ENCODE assay signal across 1 cellular context in the genomic region with DNA sequence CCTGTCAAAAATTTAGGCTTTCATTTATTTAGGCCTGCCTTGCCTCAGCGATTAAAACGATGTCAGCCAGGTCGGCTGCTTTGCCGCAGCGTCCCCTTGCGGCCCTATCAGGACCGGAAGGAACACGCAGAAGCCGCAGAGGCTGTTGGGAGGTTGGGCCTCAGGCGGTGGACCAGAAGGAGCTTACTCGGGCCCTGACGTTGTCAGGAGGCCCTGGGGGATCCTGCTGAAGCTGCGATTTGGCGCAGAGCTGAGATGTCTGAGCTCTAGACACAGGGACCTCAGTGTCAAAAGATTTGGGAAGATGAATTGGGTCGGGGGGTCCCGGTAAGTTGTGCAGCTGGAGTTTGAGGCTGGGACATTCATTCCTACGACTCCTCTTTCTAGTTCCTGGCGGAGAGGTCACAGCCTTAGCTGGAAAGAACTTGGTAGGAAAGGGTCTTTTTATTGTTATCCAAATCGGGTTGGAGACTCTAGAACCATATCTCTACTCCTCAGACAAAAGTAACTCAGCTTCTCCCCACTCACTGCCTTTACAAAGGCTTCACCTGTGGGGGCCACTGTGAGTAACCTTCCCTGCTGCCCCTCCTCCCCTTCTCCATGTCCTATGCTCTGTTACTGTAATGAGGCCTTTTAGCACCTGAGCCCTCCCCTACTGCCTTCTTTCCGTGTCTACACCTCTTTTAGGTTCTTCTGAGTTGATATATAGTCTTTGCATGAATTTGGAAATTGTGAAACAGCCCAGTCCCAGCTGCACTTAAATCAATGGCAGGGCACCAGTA.
TF ChIP-seq lines count a peak whose summit lies in the region.

No MANE protein-coding gene starts in this region.

TF ChIP-seq in K562, 482 proteins besides CTCF, POLR2A, EP300 and RAD21 (continued from another document and continues in another):
- TF ChIP-seq, protein P1, sequence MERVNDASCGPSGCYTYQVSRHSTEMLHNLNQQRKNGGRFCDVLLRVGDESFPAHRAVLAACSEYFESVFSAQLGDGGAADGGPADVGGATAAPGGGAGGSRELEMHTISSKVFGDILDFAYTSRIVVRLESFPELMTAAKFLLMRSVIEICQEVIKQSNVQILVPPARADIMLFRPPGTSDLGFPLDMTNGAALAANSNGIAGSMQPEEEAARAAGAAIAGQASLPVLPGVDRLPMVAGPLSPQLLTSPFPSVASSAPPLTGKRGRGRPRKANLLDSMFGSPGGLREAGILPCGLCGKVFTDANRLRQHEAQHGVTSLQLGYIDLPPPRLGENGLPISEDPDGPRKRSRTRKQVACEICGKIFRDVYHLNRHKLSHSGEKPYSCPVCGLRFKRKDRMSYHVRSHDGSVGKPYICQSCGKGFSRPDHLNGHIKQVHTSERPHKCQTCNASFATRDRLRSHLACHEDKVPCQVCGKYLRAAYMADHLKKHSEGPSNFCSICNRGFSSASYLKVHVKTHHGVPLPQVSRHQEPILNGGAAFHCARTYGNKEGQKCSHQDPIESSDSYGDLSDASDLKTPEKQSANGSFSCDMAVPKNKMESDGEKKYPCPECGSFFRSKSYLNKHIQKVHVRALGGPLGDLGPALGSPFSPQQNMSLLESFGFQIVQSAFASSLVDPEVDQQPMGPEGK (CRISPR knock-in tag; IDR thresholded peaks at IDR 0.05; ENCODE audit: borderline replicate concordance), result no peak
- TF ChIP-seq MECOM (CRISPR knock-in tag; IDR thresholded peaks at IDR 0.05) (no peak), TCF7 (IDR thresholded peaks at IDR 0.05; ENCODE audit: borderline replicate concordance) (no peak), NCOR1 (IDR thresholded peaks at IDR 0.05) (no peak), ZNF668 (CRISPR knock-in tag; IDR thresholded peaks at IDR 0.05) (no peak), POLR2H (tag; IDR thresholded peaks at IDR 0.05; ENCODE audit: low read depth) (no peak), DIDO1 (tag; IDR thresholded peaks at IDR 0.05; ENCODE audit: low read depth) (no peak), ZNF785 (CRISPR knock-in tag; IDR thresholded peaks at IDR 0.05) (no peak), RBM14 (IDR thresholded peaks at IDR 0.05; ENCODE audit: borderline replicate concordance, insufficient read depth, low read depth, low read length) (no peak), ZBTB1 (CRISPR knock-in tag; IDR thresholded peaks at IDR 0.05; ENCODE audit: borderline replicate concordance, low read depth) (no peak), ETV1 (tag; conservative IDR thresholded peaks at IDR 0.05; ENCODE audit: low read depth) (peak; percentile 97), OTX1 (CRISPR knock-in tag; IDR thresholded peaks at IDR 0.05) (no peak), SAFB2 (IDR thresholded peaks at IDR 0.05; ENCODE audit: borderline replicate concordance, low read depth, low read length, severe bottlenecking) (no peak), ZNF143 (CRISPR knock-in tag; IDR thresholded peaks at IDR 0.05) (peak; percentile 73), KLF13 (tag; IDR thresholded peaks at IDR 0.05; ENCODE audit: borderline replicate concordance, low read depth) (no peak), SRSF9 (IDR thresholded peaks at IDR 0.05; ENCODE audit: borderline replicate concordance, low read depth, low read length) (no peak), ETV6 (IDR thresholded peaks at IDR 0.05; ENCODE audit: borderline replicate concordance in 1 of 2, low read depth in 2 of 2, low read length in 1 of 2) (no peak), ETV6 (CRISPR knock-in tag; IDR thresholded peaks at IDR 0.05; ENCODE audit: borderline replicate concordance) (no peak), XRCC4 (IDR thresholded peaks at IDR 0.05; ENCODE audit: extremely low read depth, insufficient read depth, insufficient read length) (no peak), HMG20A (CRISPR knock-in tag; conservative IDR thresholded peaks at IDR 0.05) (no peak), TAF7 (tag; IDR thresholded peaks at IDR 0.05) (no peak), ELF1 (tag; IDR thresholded peaks at IDR 0.05) (peak; percentile 74; the same call in 1 of the 2 replicates), CHD4 (IDR thresholded peaks at IDR 0.05; ENCODE audit: insufficient read depth, insufficient replicate concordance, low read depth, low read length, poor library complexity, severe bottlenecking) (no peak), XRCC3 (IDR thresholded peaks at IDR 0.05) (no peak), MEF2A (IDR thresholded peaks at IDR 0.05; ENCODE audit: control insufficient read depth, low read depth, low read length) (no peak), TCF7L2 (IDR thresholded peaks at IDR 0.05; ENCODE audit: low read depth, low read length) (no peak), KAT2B (IDR thresholded peaks at IDR 0.05; ENCODE audit: low read depth, low read length) (no peak), RBM15 (IDR thresholded peaks at IDR 0.05; ENCODE audit: insufficient read depth, low read length) (no peak), ELF2 (CRISPR knock-in tag; IDR thresholded peaks at IDR 0.05) (no peak), KDM4B (IDR thresholded peaks at IDR 0.05; ENCODE audit: borderline replicate concordance in 2 of 2, low read depth in 1 of 2) (no peak), KHSRP (IDR thresholded peaks at IDR 0.05) (no peak), NCOA2 (IDR thresholded peaks at IDR 0.05; ENCODE audit: partially characterized antibody in 2 of 2) (no peak), KDM2B (CRISPR knock-in tag; IDR thresholded peaks at IDR 0.05) (no peak)
- TF ChIP-seq, protein P2, sequence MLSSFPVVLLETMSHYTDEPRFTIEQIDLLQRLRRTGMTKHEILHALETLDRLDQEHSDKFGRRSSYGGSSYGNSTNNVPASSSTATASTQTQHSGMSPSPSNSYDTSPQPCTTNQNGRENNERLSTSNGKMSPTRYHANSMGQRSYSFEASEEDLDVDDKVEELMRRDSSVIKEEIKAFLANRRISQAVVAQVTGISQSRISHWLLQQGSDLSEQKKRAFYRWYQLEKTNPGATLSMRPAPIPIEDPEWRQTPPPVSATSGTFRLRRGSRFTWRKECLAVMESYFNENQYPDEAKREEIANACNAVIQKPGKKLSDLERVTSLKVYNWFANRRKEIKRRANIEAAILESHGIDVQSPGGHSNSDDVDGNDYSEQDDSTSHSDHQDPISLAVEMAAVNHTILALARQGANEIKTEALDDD (IDR thresholded peaks at IDR 0.05), result no peak
- TF ChIP-seq, protein P3, sequence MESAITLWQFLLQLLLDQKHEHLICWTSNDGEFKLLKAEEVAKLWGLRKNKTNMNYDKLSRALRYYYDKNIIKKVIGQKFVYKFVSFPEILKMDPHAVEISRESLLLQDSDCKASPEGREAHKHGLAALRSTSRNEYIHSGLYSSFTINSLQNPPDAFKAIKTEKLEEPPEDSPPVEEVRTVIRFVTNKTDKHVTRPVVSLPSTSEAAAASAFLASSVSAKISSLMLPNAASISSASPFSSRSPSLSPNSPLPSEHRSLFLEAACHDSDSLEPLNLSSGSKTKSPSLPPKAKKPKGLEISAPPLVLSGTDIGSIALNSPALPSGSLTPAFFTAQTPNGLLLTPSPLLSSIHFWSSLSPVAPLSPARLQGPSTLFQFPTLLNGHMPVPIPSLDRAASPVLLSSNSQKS (CRISPR knock-in tag; IDR thresholded peaks at IDR 0.05), result no peak
- TF ChIP-seq, protein P4, sequence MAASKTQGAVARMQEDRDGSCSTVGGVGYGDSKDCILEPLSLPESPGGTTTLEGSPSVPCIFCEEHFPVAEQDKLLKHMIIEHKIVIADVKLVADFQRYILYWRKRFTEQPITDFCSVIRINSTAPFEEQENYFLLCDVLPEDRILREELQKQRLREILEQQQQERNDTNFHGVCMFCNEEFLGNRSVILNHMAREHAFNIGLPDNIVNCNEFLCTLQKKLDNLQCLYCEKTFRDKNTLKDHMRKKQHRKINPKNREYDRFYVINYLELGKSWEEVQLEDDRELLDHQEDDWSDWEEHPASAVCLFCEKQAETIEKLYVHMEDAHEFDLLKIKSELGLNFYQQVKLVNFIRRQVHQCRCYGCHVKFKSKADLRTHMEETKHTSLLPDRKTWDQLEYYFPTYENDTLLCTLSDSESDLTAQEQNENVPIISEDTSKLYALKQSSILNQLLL (CRISPR knock-in tag; IDR thresholded peaks at IDR 0.05; ENCODE audit: borderline replicate concordance), result no peak
- TF ChIP-seq, protein P5, sequence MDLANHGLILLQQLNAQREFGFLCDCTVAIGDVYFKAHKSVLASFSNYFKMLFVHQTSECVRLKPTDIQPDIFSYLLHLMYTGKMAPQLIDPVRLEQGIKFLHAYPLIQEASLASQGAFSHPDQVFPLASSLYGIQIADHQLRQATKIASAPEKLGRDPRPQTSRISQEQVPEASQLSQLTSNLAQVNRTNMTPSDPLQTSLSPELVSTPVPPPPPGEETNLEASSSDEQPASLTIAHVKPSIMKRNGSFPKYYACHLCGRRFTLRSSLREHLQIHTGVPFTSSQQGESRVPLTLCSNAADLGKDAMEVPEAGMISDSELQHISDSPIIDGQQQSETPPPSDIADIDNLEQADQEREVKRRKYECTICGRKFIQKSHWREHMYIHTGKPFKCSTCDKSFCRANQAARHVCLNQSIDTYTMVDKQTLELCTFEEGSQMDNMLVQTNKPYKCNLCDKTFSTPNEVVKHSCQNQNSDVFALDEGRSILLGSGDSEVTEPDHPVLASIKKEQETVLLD (IDR thresholded peaks at IDR 0.05), result no peak
- TF ChIP-seq, protein P6, sequence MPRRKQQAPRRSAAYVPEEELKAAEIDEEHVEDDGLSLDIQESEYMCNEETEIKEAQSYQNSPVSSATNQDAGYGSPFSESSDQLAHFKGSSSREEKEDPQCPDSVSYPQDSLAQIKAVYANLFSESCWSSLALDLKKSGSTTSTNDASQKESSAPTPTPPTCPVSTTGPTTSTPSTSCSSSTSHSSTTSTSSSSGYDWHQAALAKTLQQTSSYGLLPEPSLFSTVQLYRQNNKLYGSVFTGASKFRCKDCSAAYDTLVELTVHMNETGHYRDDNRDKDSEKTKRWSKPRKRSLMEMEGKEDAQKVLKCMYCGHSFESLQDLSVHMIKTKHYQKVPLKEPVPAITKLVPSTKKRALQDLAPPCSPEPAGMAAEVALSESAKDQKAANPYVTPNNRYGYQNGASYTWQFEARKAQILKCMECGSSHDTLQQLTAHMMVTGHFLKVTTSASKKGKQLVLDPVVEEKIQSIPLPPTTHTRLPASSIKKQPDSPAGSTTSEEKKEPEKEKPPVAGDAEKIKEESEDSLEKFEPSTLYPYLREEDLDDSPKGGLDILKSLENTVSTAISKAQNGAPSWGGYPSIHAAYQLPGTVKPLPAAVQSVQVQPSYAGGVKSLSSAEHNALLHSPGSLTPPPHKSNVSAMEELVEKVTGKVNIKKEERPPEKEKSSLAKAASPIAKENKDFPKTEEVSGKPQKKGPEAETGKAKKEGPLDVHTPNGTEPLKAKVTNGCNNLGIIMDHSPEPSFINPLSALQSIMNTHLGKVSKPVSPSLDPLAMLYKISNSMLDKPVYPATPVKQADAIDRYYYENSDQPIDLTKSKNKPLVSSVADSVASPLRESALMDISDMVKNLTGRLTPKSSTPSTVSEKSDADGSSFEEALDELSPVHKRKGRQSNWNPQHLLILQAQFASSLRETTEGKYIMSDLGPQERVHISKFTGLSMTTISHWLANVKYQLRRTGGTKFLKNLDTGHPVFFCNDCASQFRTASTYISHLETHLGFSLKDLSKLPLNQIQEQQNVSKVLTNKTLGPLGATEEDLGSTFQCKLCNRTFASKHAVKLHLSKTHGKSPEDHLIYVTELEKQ (CRISPR knock-in tag; IDR thresholded peaks at IDR 0.05), result no peak
- TF ChIP-seq, protein P7, sequence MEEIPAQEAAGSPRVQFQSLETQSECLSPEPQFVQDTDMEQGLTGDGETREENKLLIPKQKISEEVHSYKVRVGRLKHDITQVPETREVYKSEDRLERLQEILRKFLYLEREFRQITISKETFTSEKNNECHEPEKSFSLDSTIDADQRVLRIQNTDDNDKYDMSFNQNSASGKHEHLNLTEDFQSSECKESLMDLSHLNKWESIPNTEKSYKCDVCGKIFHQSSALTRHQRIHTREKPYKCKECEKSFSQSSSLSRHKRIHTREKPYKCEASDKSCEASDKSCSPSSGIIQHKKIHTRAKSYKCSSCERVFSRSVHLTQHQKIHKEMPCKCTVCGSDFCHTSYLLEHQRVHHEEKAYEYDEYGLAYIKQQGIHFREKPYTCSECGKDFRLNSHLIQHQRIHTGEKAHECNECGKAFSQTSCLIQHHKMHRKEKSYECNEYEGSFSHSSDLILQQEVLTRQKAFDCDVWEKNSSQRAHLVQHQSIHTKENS (CRISPR knock-in tag; IDR thresholded peaks at IDR 0.05), result no peak
- TF ChIP-seq, protein P8, sequence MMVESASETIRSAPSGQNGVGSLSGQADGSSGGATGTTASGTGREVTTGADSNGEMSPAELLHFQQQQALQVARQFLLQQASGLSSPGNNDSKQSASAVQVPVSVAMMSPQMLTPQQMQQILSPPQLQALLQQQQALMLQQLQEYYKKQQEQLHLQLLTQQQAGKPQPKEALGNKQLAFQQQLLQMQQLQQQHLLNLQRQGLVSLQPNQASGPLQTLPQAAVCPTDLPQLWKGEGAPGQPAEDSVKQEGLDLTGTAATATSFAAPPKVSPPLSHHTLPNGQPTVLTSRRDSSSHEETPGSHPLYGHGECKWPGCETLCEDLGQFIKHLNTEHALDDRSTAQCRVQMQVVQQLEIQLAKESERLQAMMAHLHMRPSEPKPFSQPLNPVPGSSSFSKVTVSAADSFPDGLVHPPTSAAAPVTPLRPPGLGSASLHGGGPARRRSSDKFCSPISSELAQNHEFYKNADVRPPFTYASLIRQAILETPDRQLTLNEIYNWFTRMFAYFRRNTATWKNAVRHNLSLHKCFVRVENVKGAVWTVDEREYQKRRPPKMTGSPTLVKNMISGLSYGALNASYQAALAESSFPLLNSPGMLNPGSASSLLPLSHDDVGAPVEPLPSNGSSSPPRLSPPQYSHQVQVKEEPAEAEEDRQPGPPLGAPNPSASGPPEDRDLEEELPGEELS (CRISPR knock-in tag; IDR thresholded peaks at IDR 0.05; ENCODE audit: borderline replicate concordance), result no peak
- TF ChIP-seq, protein P9, sequence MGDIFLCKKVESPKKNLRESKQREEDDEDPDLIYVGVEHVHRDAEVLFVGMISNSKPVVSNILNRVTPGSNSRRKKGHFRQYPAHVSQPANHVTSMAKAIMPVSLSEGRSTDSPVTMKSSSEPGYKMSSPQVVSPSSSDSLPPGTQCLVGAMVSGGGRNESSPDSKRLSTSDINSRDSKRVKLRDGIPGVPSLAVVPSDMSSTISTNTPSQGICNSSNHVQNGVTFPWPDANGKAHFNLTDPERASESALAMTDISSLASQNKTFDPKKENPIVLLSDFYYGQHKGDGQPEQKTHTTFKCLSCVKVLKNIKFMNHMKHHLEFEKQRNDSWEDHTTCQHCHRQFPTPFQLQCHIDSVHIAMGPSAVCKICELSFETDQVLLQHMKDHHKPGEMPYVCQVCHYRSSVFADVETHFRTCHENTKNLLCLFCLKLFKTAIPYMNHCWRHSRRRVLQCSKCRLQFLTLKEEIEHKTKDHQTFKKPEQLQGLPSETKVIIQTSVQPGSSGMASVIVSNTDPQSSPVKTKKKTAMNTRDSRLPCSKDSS (IDR thresholded peaks at IDR 0.05; ENCODE audit: low read depth, partially characterized antibody), result no peak
- TF ChIP-seq, protein P10, sequence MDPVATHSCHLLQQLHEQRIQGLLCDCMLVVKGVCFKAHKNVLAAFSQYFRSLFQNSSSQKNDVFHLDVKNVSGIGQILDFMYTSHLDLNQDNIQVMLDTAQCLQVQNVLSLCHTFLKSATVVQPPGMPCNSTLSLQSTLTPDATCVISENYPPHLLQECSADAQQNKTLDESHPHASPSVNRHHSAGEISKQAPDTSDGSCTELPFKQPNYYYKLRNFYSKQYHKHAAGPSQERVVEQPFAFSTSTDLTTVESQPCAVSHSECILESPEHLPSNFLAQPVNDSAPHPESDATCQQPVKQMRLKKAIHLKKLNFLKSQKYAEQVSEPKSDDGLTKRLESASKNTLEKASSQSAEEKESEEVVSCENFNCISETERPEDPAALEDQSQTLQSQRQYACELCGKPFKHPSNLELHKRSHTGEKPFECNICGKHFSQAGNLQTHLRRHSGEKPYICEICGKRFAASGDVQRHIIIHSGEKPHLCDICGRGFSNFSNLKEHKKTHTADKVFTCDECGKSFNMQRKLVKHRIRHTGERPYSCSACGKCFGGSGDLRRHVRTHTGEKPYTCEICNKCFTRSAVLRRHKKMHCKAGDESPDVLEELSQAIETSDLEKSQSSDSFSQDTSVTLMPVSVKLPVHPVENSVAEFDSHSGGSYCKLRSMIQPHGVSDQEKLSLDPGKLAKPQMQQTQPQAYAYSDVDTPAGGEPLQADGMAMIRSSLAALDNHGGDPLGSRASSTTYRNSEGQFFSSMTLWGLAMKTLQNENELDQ (CRISPR knock-in tag; IDR thresholded peaks at IDR 0.05; ENCODE audit: borderline replicate concordance), result no peak
